Comparison of ENCODE assay signal across 1 cellular context in genomic region chr7:46633200-46633599, GRCh38.
TF ChIP-seq lines count a peak whose summit lies in the region.

No MANE protein-coding gene starts in this region.

TF ChIP-seq in IMR-90, 13 proteins besides CTCF, POLR2A, EP300 and RAD21 (continued from another document):
- TF ChIP-seq USF2 (IDR thresholded peaks at IDR 0.05; ENCODE audit: low read depth, low read length): no peak
- peak; percentile 68 for TF ChIP-seq MAFK (IDR thresholded peaks at IDR 0.05; ENCODE audit: low read depth, low read length)
- no peak for TF ChIP-seq RCOR1 (IDR thresholded peaks at IDR 0.05; ENCODE audit: insufficient replicate concordance, low read length)
- TF ChIP-seq CHD1 (IDR thresholded peaks at IDR 0.05; ENCODE audit: low read depth, low read length): no peak
- no peak for TF ChIP-seq ELK1 (IDR thresholded peaks at IDR 0.05; ENCODE audit: borderline replicate concordance, low read depth, low read length)
